Comparison of ENCODE assay signal across 18 cellular contexts in the genomic region with DNA sequence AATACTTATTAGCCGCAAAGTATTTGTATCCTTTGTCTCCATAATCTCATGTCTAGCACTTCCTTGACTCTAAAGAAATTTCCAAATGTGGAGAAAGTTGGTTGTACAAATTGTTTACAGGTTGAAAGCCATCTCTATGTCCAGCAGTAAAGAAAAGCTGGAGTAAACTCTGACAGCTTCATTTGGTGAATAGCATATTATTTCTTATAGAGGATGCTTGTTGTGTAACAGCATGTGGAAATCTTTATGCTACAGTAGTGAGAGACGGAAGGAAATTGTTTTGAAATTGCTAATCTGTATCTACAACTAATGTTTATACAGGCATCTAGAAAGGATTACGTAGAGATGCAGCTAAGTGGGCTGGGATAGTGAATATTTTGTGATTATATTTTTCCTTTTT.
DNase-seq lines count a peak whose midpoint lies in the region; ATAC-seq and TF ChIP-seq lines count a peak whose summit lies in the region.
"Had no signal": no experiment of that assay in that cellular context is flagged by ENCODE, and none has a peak within 500 bp of the region (broad histone marks: within the 10 kb centered on the region; RNA-seq: fewer than 3 reads in every experiment).

No MANE protein-coding gene starts in this region.

- no peak for TF ChIP-seq CTCF in liver (IDR thresholded peaks at IDR 0.05; ENCODE audit: low read depth, low read length, missing input control)
- TF ChIP-seq CTCF in foreskin keratinocyte (conservative IDR thresholded peaks at IDR 0.05): no peak

- no peak for ATAC-seq in GM21786 (IDR thresholded peaks at IDR 0.05; ENCODE audit: unreplicated experiment)
- ATAC-seq in foreskin keratinocyte: no peak
- ATAC-seq in GM21390 (IDR thresholded peaks at IDR 0.05; ENCODE audit: unreplicated experiment): no peak
- ATAC-seq: GM23338 had no signal

- peak; percentile 47 for DNase-seq in CD1c-positive myeloid dendritic cell (ENCODE audit: extremely low spot score)
- peak; percentile 79 for DNase-seq in HCEC 1CT
- peak; percentile 27 for DNase-seq in dedifferentiated amniotic fluid mesenchymal stem cell (ENCODE audit: extremely low spot score)
- no peak for DNase-seq in foreskin keratinocyte
- DNase-seq in activated gamma-delta T cell (lab: John Stamatoyannopoulos, UW): no peak
- DNase-seq: activated naive CD4-positive, alpha-beta T cell treated with Interleukin-2 at 50 U/mL for 16 hours; caudate nucleus; NCI-H2107; NCI-H69; ovary; stimulated activated naive CD4-positive, alpha-beta T cell; transverse colon; WERI-Rb-1 had no signal

- no peak overlapping the region for H3K9ac ChIP-seq in liver (ENCODE audit: low read depth in 1 of 2, low read length in 2 of 2)

- no peaks in the 10 kb centered on the region for H3K4me1 ChIP-seq in liver (ENCODE audit: control insufficient read depth in 4 of 4, insufficient read depth in 4 of 4, low read length in 3 of 4)
- H3K4me1 ChIP-seq in foreskin keratinocyte: no peaks in the 10 kb centered on the region

- H3K36me3 ChIP-seq in liver (ENCODE audit: control insufficient read depth in 4 of 4, insufficient read depth in 3 of 4, low read depth in 1 of 4, low read length in 3 of 4): peaks cover 12 to 79% (median 62%) of the 10 kb centered on the region in 4 donors
- H3K36me3 ChIP-seq: ovary had no signal

- WGBS in liver: 72% methylated on average over 3 of the region's 3 CpGs

- H3K27ac ChIP-seq in liver (ENCODE audit: low read depth in 1 of 2, low read length in 2 of 2) (peak overlapping the region; percentile 1 to 54), foreskin keratinocyte (no peak overlapping the region)
- H3K27ac ChIP-seq: C4-2B, ovary, transverse colon, WERI-Rb-1 had no signal

- H3K27me3 ChIP-seq in liver (ENCODE audit: control insufficient read depth in 4 of 4, insufficient read depth in 4 of 4, low read length in 3 of 4): no peaks in the 10 kb centered on the region
- H3K27me3 ChIP-seq in foreskin keratinocyte: no peaks in the 10 kb centered on the region
- H3K27me3 ChIP-seq: ovary, transverse colon had no signal

- H3K9me3 ChIP-seq in liver (ENCODE audit: control insufficient read depth in 4 of 4, low read length in 3 of 4): no peaks in the 10 kb centered on the region
- H3K9me3 ChIP-seq: ovary, transverse colon had no signal

- TF ChIP-seq RAD21 in liver (IDR thresholded peaks at IDR 0.05): no peak

- no peak overlapping the region for H3K4me3 ChIP-seq in liver (ENCODE audit: low read depth in 1 of 3, low read length in 3 of 3)
- H3K4me3 ChIP-seq: GM23338, ovary, transverse colon had no signal

TF ChIP-seq in liver, 16 proteins besides CTCF, POLR2A, EP300 and RAD21:
- TF ChIP-seq FOXA2 (IDR thresholded peaks at IDR 0.05) (no peak), JUND (IDR thresholded peaks at IDR 0.05) (no peak), GABPA (IDR thresholded peaks at IDR 0.05 in 1 of 2, conservative IDR thresholded peaks at IDR 0.05 in 1 of 2) (no peak)

Comparison
In these comparisons a context has a peak if more than half of its experiments do, and no peak if none do; other contexts are left out.
1. DNase-seq: peak in CD1c-positive myeloid dendritic cell (single experiment), HCEC 1CT (single experiment) and dedifferentiated amniotic fluid mesenchymal stem cell (single experiment); none in foreskin keratinocyte (0 of 2) and activated gamma-delta T cell (single experiment).